In genomic region chr3:123258811-123259420, GRCh38 we compare ENCODE assay signal across 8 cellular contexts. TPM values are rescaled to one million over a fixed set of nuclear protein-coding genes. Genes with fewer than 3 reads are reported as not detected.
DNase-seq lines count a peak whose midpoint lies in the region; ATAC-seq and TF ChIP-seq lines count a peak whose summit lies in the region.

No MANE protein-coding gene starts in this region.

- TF ChIP-seq CTCF in testis (IDR thresholded peaks at IDR 0.05) = peak; percentile 57 to 76 (median 59)

- no peak overlapping the region for H3K4me3 ChIP-seq in testis

- no peak overlapping the region for H3K27ac ChIP-seq in testis

- H3K4me1 Mint-ChIP-seq in activated T-helper 17 cell treated with anti-CD3 and anti-CD28 coated beads, Interleukin-2, amount 50 U/mL, for 72 hours = no peaks in the 10 kb centered on the region

- peaks cover 52% of the 10 kb centered on the region for H3K36me3 Mint-ChIP-seq in activated T-helper 17 cell treated with anti-CD3 and anti-CD28 coated beads, Interleukin-2, amount 50 U/mL, for 72 hours (ENCODE audit: low read depth)

- H3K27ac Mint-ChIP-seq in activated T-helper 17 cell treated with anti-CD3 and anti-CD28 coated beads, Interleukin-2, amount 50 U/mL, for 72 hours = peak overlapping the region; percentile 61

- H3K4me1 ChIP-seq in testis = no peaks in the 10 kb centered on the region

- no peaks in the 10 kb centered on the region for H3K27me3 Mint-ChIP-seq in activated T-helper 17 cell treated with anti-CD3 and anti-CD28 coated beads, Interleukin-2, amount 50 U/mL, for 72 hours

- H3K27me3 ChIP-seq in testis = no peaks in the 10 kb centered on the region

- H3K36me3 ChIP-seq in testis (ENCODE audit: low read depth, missing control alignments) = no peaks in the 10 kb centered on the region

- H3K4me3 Mint-ChIP-seq in activated T-helper 17 cell treated with anti-CD3 and anti-CD28 coated beads, Interleukin-2, amount 50 U/mL, for 72 hours = no peak overlapping the region

- no peaks in the 10 kb centered on the region for H3K9me3 Mint-ChIP-seq in activated T-helper 17 cell treated with anti-CD3 and anti-CD28 coated beads, Interleukin-2, amount 50 U/mL, for 72 hours

- 43 to 50% methylated on average over 3 of the region's 3 CpGs for WGBS in testis, 2 donors

- ATAC-seq in Right ventricle myocardium inferior (peak; percentile 56), GM18517 (IDR thresholded peaks at IDR 0.05; ENCODE audit: unreplicated experiment) (no peak), GM18502 (IDR thresholded peaks at IDR 0.05; ENCODE audit: poor library complexity, unreplicated experiment) (no peak)
- ATAC-seq in activated T-helper 17 cell treated with anti-CD3 and anti-CD28 coated beads, Interleukin-2, amount 50 U/mL, for 72 hours (replicated peaks) = peak; percentile 11

- no peak for DNase-seq in Right ventricle myocardium inferior (ENCODE audit: missing footprints)
- DNase-seq in cardiac septum (ENCODE audit: low spot score) = no peak
- peak; percentile 80 to 82 for DNase-seq in NCI-H2081 (lab: John Stamatoyannopoulos, UW)
- DNase-seq in hepatic stellate cell (ENCODE audit: low spot score) = peak; percentile 27
- no peak for DNase-seq in testis

- no peak for TF ChIP-seq POLR2A in testis (IDR thresholded peaks at IDR 0.05)

- intact Hi-C loops in Right ventricle myocardium inferior (cut with DNase I) (loop anchor here (2.0 kb wide), 1 partner anchor 314 kb away; no protein-coding TSS in a partner anchor), cardiac septum (cut with DNase I) (loop anchor here (2.0 to 10.0 kb wide), 3 partner anchors 232 to 394 kb away; partner anchors contain the start of gene SEMA5B), testis (cut with DNase I; ENCODE audit: low total_unique reads) (loop anchor here (10.0 kb wide), 1 partner anchor 404 kb away; no protein-coding TSS in a partner anchor)

- no peaks in the 10 kb centered on the region for H3K9me3 ChIP-seq in testis

RNA-seq across cellular contexts. Expression of gene SEC22A, which starts 57.2 kb away (rescaled TPM):
- total RNA-seq in Right ventricle myocardium inferior (14.6 TPM), cardiac septum (8.9 TPM), testis (10 to 100 TPM; 52.0 to 59.6 TPM)
- 10 to 100 TPM; 15.9 to 20.1 TPM for total RNA-seq in activated T-helper 17 cell treated with anti-CD3 and anti-CD28 coated beads, Interleukin-2, amount 50 U/mL, for 72 hours
- polyA plus RNA-seq in testis (ENCODE audit: insufficient read depth, low read depth, low replicate concordance) = 58.8 TPM

Comparison
In these comparisons a context has a peak if more than half of its experiments do, and no peak if none do; other contexts are left out.
1. ATAC-seq: peak in Right ventricle myocardium inferior (single experiment) and activated T-helper 17 cell treated with anti-CD3 and anti-CD28 coated beads, Interleukin-2, amount 50 U/mL, for 72 hours (single experiment); none in GM18517 (single experiment) and GM18502 (single experiment).
2. DNase-seq: peak in NCI-H2081 (2 of 2) and hepatic stellate cell (single experiment); none in Right ventricle myocardium inferior (single experiment), cardiac septum (single experiment) and testis (single experiment).